Comparison of ENCODE assay signal across 24 cellular contexts in the genomic region with DNA sequence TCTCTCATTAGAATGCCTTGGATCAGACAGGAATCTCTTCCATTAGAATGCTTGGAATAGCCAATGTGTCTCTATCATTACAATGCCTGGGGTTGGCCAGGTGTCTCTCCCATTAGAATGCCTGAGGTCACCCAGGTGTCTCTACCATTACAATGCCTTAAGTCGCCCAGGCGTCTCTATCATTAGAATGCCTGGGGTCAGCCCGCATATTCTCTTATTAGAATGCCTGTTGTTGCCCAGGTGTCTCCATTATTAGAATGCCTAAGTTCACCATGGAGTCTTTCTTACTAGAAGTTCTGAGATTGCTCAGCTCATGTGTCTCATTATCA.
DNase-seq lines count a peak whose midpoint lies in the region; ATAC-seq, FAIRE-seq and TF ChIP-seq lines count a peak whose summit lies in the region.
"Had no signal": no experiment of that assay in that cellular context is flagged by ENCODE, and none has a peak within 500 bp of the region (broad histone marks: within the 10 kb centered on the region; RNA-seq: fewer than 3 reads in every experiment).

No MANE protein-coding gene starts in this region.

- H3K56ac ChIP-seq in H1 (replicated peaks; ENCODE audit: insufficient read length, low read depth, low read length) = no peak overlapping the region

- H3K4me2 ChIP-seq in H1 (ENCODE audit: insufficient read depth in 1 of 2, low read depth in 2 of 2, low read length in 2 of 2) = no peak overlapping the region
- no peak overlapping the region for H3K4me2 ChIP-seq in neural progenitor cell
- H3K4me2 ChIP-seq: A549; BLaER1 treated with 17β-estradiol and CSF1 and Interleukin-3, amounts not matched to agents 10 nM and 100 nM; GM23338 had no signal

- H3K14ac ChIP-seq in H1 (ENCODE audit: insufficient read length) = no peak overlapping the region

- no peak overlapping the region for H3K9ac ChIP-seq in H1 (replicated peaks in 1 of 4; ENCODE audit: extremely low read depth in 1 of 4, low read depth in 3 of 4, low read length in 3 of 4)
- H3K9ac ChIP-seq in neural progenitor cell = no peak overlapping the region
- H3K9ac ChIP-seq: BLaER1 treated with 17β-estradiol and CSF1 and Interleukin-3, amounts not matched to agents 10 nM and 100 nM had no signal

- H3K23me2 ChIP-seq in H1 (ENCODE audit: low read depth, low read length) = no peaks in the 10 kb centered on the region

- H2BK12ac ChIP-seq in H1 (ENCODE audit: low read depth, low read length) = no peak overlapping the region

- H3K36me3 ChIP-seq in H1 (ENCODE audit: control insufficient read depth in 2 of 4, insufficient read depth in 4 of 4, low read length in 3 of 4) (no peaks in the 10 kb centered on the region), neural progenitor cell (no peaks in the 10 kb centered on the region)
- H3K36me3 ChIP-seq: BE2C; BLaER1 treated with 17β-estradiol and CSF1 and Interleukin-3, amounts not matched to agents 10 nM and 100 nM; HAP-1 had no signal

- no peak for FAIRE-seq in H1 (lab: Jason Lieb, UNC)
- FAIRE-seq: A549, G401.6, GM12892, GM19239, H54 had no signal

- H3K18ac ChIP-seq in H1 (ENCODE audit: extremely low read depth, low read length) = no peak overlapping the region

- H3F3A ChIP-seq in neural progenitor cell (ENCODE audit: low read depth) = no peaks in the 10 kb centered on the region

- no peaks in the 10 kb centered on the region for H3K36me3 Mint-ChIP-seq in neural progenitor cell
- no peaks in the 10 kb centered on the region for H3K36me3 Mint-ChIP-seq in activated CD4-positive, alpha-beta T cell treated with anti-CD3 and anti-CD28 coated beads, Interleukin-2, amount 10 ng/mL, durations not matched to agents 24 days and 14 days (ENCODE audit: low read depth)
- H3K36me3 Mint-ChIP-seq: CD4-positive, alpha-beta memory T cell had no signal

- no peak overlapping the region for H4K5ac ChIP-seq in H1 (ENCODE audit: insufficient read length, low read depth, low read length)

- H2BK5ac ChIP-seq in H1 (ENCODE audit: low read depth, low read length) = no peak overlapping the region

- H3K79me2 ChIP-seq in H1 (ENCODE audit: control insufficient read depth in 1 of 2, insufficient read depth in 2 of 2, low read length in 2 of 2) (no peaks in the 10 kb centered on the region), neural progenitor cell (ENCODE audit: low read depth) (no peaks in the 10 kb centered on the region)

- ATAC-seq in sciatic nerve = no peak
- ATAC-seq: A549, GM23338 had no signal

- peak overlapping the region; percentile 3 for H3K4me3 Mint-ChIP-seq in neural progenitor cell
- H3K4me3 Mint-ChIP-seq in activated CD4-positive, alpha-beta T cell treated with anti-CD3 and anti-CD28 coated beads, Interleukin-2, amount 10 ng/mL, durations not matched to agents 24 days and 14 days = no peak overlapping the region
- H3K4me3 Mint-ChIP-seq: CD4-positive, alpha-beta memory T cell; GM23338; HFFc6 had no signal

- CTCF ChIA-PET in H1 (lab: Charles Lee; ENCODE audit: partially characterized antibody) = no interaction called here

- no peak overlapping the region for H4K91ac ChIP-seq in H1 (replicated peaks; ENCODE audit: insufficient read length, low read length)

- no peaks in the 10 kb centered on the region for H4K20me1 ChIP-seq in H1 (replicated peaks in 1 of 2; ENCODE audit: control insufficient read depth in 1 of 2, insufficient read depth in 2 of 2, low read length in 2 of 2)
- H4K20me1 ChIP-seq in neural progenitor cell (ENCODE audit: low read depth) = no peaks in the 10 kb centered on the region
- H4K20me1 ChIP-seq: BLaER1 treated with 17β-estradiol and CSF1 and Interleukin-3, amounts not matched to agents 10 nM and 100 nM had no signal

- no peak overlapping the region for H2AK5ac ChIP-seq in H1 (ENCODE audit: low read depth, low read length)

- no peaks in the 10 kb centered on the region for H3K79me1 ChIP-seq in H1 (ENCODE audit: low read depth, low read length)

- no peak overlapping the region for H3K4me3 ChIP-seq in H1 (ENCODE audit: extremely low read depth in 1 of 4, insufficient read depth in 2 of 4, low read depth in 3 of 4, low read length in 4 of 4)
- no peak overlapping the region for H3K4me3 ChIP-seq in neural progenitor cell
- H3K4me3 ChIP-seq: A549; BLaER1 treated with 17β-estradiol and CSF1 and Interleukin-3, amounts not matched to agents 10 nM and 100 nM; GM23338; HAP-1 had no signal

- TF ChIP-seq POLR2A in H1 (IDR thresholded peaks at IDR 0.05; ENCODE audit: control extremely low read depth in 1 of 2, low read depth in 2 of 2, low read length in 2 of 2) = no peak

- H3K4me1 ChIP-seq in H1 (replicated peaks in 1 of 4; ENCODE audit: control insufficient read depth in 3 of 4, insufficient read depth in 4 of 4, low read length in 3 of 4) = no peaks in the 10 kb centered on the region
- H3K4me1 ChIP-seq in neural progenitor cell = no peaks in the 10 kb centered on the region
- H3K4me1 ChIP-seq: A549; BE2C; BLaER1 treated with 17β-estradiol and CSF1 and Interleukin-3, amounts not matched to agents 10 nM and 100 nM; HAP-1 had no signal

- H3K9me3 ChIP-seq in H1 (ENCODE audit: insufficient read depth in 2 of 2, low read depth in 1 of 2, low read length in 1 of 2) (peaks cover 8 to 49% of the 10 kb centered on the region in 2 experiments; a peak in 3 of 4 replicates), neural progenitor cell (ENCODE audit: low read depth) (no peaks in the 10 kb centered on the region)
- H3K9me3 ChIP-seq: A549; BE2C; BLaER1 treated with 17β-estradiol and CSF1 and Interleukin-3, amounts not matched to agents 10 nM and 100 nM; HAP-1 had no signal

- no peak overlapping the region for H3K27ac ChIP-seq in H1 (ENCODE audit: low read depth, low read length)
- H3K27ac ChIP-seq in neural progenitor cell = no peak overlapping the region
- H3K27ac ChIP-seq: A549; BLaER1 treated with 17β-estradiol and CSF1 and Interleukin-3, amounts not matched to agents 10 nM and 100 nM had no signal

- no peak overlapping the region for H4K8ac ChIP-seq in H1 (ENCODE audit: extremely low read depth, insufficient read depth, low read length)

- TF ChIP-seq RAD21 in H1 (IDR thresholded peaks at IDR 0.05 in 1 of 2, conservative IDR thresholded peaks at IDR 0.05 in 1 of 2; ENCODE audit: low read depth in 2 of 2, low read length in 2 of 2) = no peak

- no peak overlapping the region for H2BK120ac ChIP-seq in H1 (replicated peaks; ENCODE audit: low read depth, low read length)

- H3K27me3 ChIP-seq in H1 (replicated peaks in 1 of 4; ENCODE audit: control insufficient read depth in 3 of 4, extremely low read depth in 1 of 4, insufficient read depth in 3 of 4, low read length in 3 of 4) (peaks cover 33 to 69% (median 59%) of the 10 kb centered on the region in 4 experiments), neural progenitor cell (peaks cover 26% of the 10 kb centered on the region)
- H3K27me3 ChIP-seq: BLaER1 treated with 17β-estradiol and CSF1 and Interleukin-3, amounts not matched to agents 10 nM and 100 nM had no signal

- H3K27me3 Mint-ChIP-seq in neural progenitor cell (ENCODE audit: insufficient read depth, low read depth) = peaks cover 40% of the 10 kb centered on the region
- H3K27me3 Mint-ChIP-seq in activated CD4-positive, alpha-beta T cell treated with anti-CD3 and anti-CD28 coated beads, Interleukin-2, amount 10 ng/mL, durations not matched to agents 24 days and 14 days = no peaks in the 10 kb centered on the region

- H3K27ac Mint-ChIP-seq in neural progenitor cell = no peak overlapping the region
- no peak overlapping the region for H3K27ac Mint-ChIP-seq in activated CD4-positive, alpha-beta T cell treated with anti-CD3 and anti-CD28 coated beads, Interleukin-2, amount 10 ng/mL, durations not matched to agents 24 days and 14 days
- H3K27ac Mint-ChIP-seq: CD4-positive, alpha-beta memory T cell; GM23338; HFFc6 had no signal

- H2AFZ ChIP-seq in H1 (ENCODE audit: low read length) (no peak overlapping the region), neural progenitor cell (replicated peaks) (no peak overlapping the region)
- H2AFZ ChIP-seq: GM23338 had no signal

- POLR2A ChIA-PET in H1 (lab: Charles Lee; ENCODE audit: partially characterized antibody) = no interaction called here

- no peak for TF ChIP-seq EP300 in H1 (IDR thresholded peaks at IDR 0.05; ENCODE audit: borderline replicate concordance in 1 of 2, low read depth in 2 of 2, low read length in 2 of 2)

- no peak overlapping the region for H3K4ac ChIP-seq in H1 (replicated peaks; ENCODE audit: insufficient read length, low read depth, low read length)

- intact Hi-C loops in sciatic nerve (cut with DNase I) = no loop called here
- intact Hi-C loops in activated CD4-positive, alpha-beta T cell treated with anti-CD3 and anti-CD28 coated beads, Interleukin-2, amount 10 ng/mL, durations not matched to agents 24 days and 14 days (cut with micrococcal nuclease) = no loop called here

- DNase-seq in H1 (ENCODE audit: low read depth in 1 of 2, low spot score in 2 of 2) = no peak
- DNase-seq in neural progenitor cell (ENCODE audit: low spot score) = no peak
- DNase-seq in sciatic nerve (ENCODE audit: low spot score) = peak; percentile 6
- no peak for DNase-seq in activated CD4-positive, alpha-beta T cell treated with anti-CD3 and anti-CD28 coated beads, Interleukin-2, amount 10 ng/mL, durations not matched to agents 24 days and 14 days
- no peak for DNase-seq in HUDEP-2 (lab: John Stamatoyannopoulos, UW; ENCODE audit: unreplicated experiment in 76 of 76)
- no peak for DNase-seq in EL
- DNase-seq: 8988T; ACHN; AML-193; BE2C; Calu3; CD4-positive, alpha-beta memory T cell; COR-L47; DMS53; DMS79 treated with DMSO at 0.1 percent for 48 hours; HFFc6 had no signal

- H3K4me1 Mint-ChIP-seq in neural progenitor cell = no peaks in the 10 kb centered on the region
- no peaks in the 10 kb centered on the region for H3K4me1 Mint-ChIP-seq in activated CD4-positive, alpha-beta T cell treated with anti-CD3 and anti-CD28 coated beads, Interleukin-2, amount 10 ng/mL, durations not matched to agents 24 days and 14 days
- H3K4me1 Mint-ChIP-seq: CD4-positive, alpha-beta memory T cell; GM23338 had no signal

- TF ChIP-seq CTCF in H1 (IDR thresholded peaks at IDR 0.05; ENCODE audit: control extremely low read depth in 1 of 3, insufficient read depth in 1 of 3, low read depth in 1 of 3, low read length in 3 of 3) (no peak), neural progenitor cell (IDR thresholded peaks at IDR 0.05) (no peak)

- no peak overlapping the region for H3K23ac ChIP-seq in H1 (ENCODE audit: insufficient read length)

- H2BK15ac ChIP-seq in H1 (ENCODE audit: low read length) = no peak overlapping the region

- WGBS in H1 (ENCODE audit: extremely low coverage in 1 of 2, insufficient coverage in 1 of 2, insufficient read length in 1 of 2, insufficient replicate concordance in 2 of 2, low coverage in 1 of 2, low lambda C conversion rate in 2 of 2, missing lambda C conversion rate in 1 of 2), 2 experiments = 82% methylated on average over 3 of the region's 3 CpGs; no CpG with 5 or more reads in 1 of the 2 experiments

- H3K9me3 Mint-ChIP-seq in neural progenitor cell = no peaks in the 10 kb centered on the region
- H3K9me3 Mint-ChIP-seq in activated CD4-positive, alpha-beta T cell treated with anti-CD3 and anti-CD28 coated beads, Interleukin-2, amount 10 ng/mL, durations not matched to agents 24 days and 14 days = peaks cover 9% of the 10 kb centered on the region
- H3K9me3 Mint-ChIP-seq: HFFc6 had no signal

- no peak overlapping the region for H2BK20ac ChIP-seq in H1 (ENCODE audit: low read length)

TF ChIP-seq in H1, 55 proteins besides CTCF, POLR2A, EP300 and RAD21 (continues in another document):
- no peak for TF ChIP-seq GTF2F1 (IDR thresholded peaks at IDR 0.05; ENCODE audit: borderline replicate concordance, low read depth, low read length)
